In the genomic region with DNA sequence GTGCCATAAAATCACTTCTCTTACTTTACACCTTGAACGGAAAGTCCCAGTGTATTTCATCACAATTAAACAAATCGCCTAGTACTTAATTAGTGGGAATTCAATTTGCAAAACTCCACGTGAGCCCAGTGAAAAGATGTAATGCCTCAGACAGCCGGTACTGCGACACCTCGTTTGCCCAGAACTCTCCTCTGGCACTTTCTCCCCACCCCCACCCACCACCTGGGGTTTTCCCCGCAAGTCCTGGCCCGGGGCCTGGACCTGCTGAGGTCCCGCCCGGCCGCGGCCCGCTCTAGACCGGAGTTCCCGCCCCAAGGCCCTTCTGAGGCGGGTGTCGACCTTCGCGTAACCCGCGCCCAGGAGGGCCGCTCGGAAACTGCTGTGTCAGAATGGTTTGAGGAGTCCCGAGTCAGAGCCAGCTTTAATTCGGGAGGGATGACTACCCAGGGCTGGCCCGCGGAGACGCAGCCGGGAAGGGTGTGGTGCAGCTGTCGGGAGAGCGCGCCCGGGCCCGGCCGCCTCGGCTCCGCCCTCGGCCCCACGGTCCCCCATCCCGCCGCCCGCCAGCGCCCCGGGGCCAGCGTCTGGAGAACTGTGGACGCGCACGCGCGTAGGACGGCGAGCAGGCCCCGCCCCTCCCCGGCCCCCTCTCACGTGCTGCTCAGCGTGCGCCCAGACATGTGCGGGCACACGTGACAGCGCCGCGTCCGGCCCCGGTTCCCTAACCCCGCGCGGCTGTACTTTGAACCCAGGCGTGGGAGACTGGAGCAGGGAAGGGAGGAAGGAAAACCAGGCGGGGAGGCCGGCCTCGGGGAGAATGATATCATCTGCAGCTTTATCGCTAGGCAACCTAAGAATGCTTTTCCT, we compare ENCODE assay signal across 1 cellular context.
A peak's percentile ranks its signal among the peaks of the same experiment; 100 is the strongest.
TF ChIP-seq lines count a peak whose summit lies in the region.

No MANE protein-coding gene starts in this region.

TF ChIP-seq in H1, 55 proteins besides CTCF, POLR2A, EP300 and RAD21 (continued from another document):
- TF ChIP-seq, protein P1, sequence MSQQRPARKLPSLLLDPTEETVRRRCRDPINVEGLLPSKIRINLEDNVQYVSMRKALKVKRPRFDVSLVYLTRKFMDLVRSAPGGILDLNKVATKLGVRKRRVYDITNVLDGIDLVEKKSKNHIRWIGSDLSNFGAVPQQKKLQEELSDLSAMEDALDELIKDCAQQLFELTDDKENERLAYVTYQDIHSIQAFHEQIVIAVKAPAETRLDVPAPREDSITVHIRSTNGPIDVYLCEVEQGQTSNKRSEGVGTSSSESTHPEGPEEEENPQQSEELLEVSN (IDR thresholded peaks at IDR 0.05): peak; percentile 83
- TF ChIP-seq CBX8 (IDR thresholded peaks at IDR 0.05; ENCODE audit: borderline replicate concordance, low read depth, low read length) (no peak), SIN3A (conservative IDR thresholded peaks at IDR 0.05 in 1 of 2, IDR thresholded peaks at IDR 0.05 in 1 of 2; ENCODE audit: low read depth in 1 of 2, low read length in 2 of 2) (peak in 1 of 2 experiments; percentile 80; a peak in 1 of 4 replicates), TAF7 (optimal IDR thresholded peaks at IDR 0.05; ENCODE audit: borderline replicate concordance, low read depth, low read length) (peak; percentile 52), RFX5 (IDR thresholded peaks at IDR 0.05; ENCODE audit: borderline replicate concordance, low read depth, low read length) (no peak), PHF8 (conservative IDR thresholded peaks at IDR 0.05; ENCODE audit: low read depth, low read length) (peak; percentile 74; the same call in 1 of the 2 replicates), POU5F1 (IDR thresholded peaks at IDR 0.05; ENCODE audit: low read depth, low read length) (no peak), CHD2 (IDR thresholded peaks at IDR 0.05; ENCODE audit: low read length) (no peak), CTBP2 (IDR thresholded peaks at IDR 0.05; ENCODE audit: borderline replicate concordance, insufficient read depth, insufficient read length, low read length) (no peak), SP4 (IDR thresholded peaks at IDR 0.05; ENCODE audit: low read length) (peak; percentile 86; the same call in 1 of the 2 replicates), MAFK (IDR thresholded peaks at IDR 0.05; ENCODE audit: low read depth, low read length) (peak; percentile 63; the same call in 1 of the 2 replicates), FOSL1 (IDR thresholded peaks at IDR 0.05; ENCODE audit: insufficient read depth, low read depth, low read length) (no peak), HDAC2 (IDR thresholded peaks at IDR 0.05; ENCODE audit: borderline replicate concordance in 1 of 2, low read depth in 2 of 2, low read length in 2 of 2) (peak in 1 of 2 experiments; percentile 51; a peak in 1 of 4 replicates), SUZ12 (IDR thresholded peaks at IDR 0.05; ENCODE audit: low read length) (peak; percentile 28; the same call in 1 of the 2 replicates), GABPA (IDR thresholded peaks at IDR 0.05; ENCODE audit: borderline replicate concordance, insufficient read depth, low read length) (no peak), SP1 (IDR thresholded peaks at IDR 0.05; ENCODE audit: low read depth, low read length) (peak; percentile 62; the same call in 1 of the 2 replicates), ASH2L (IDR thresholded peaks at IDR 0.05; ENCODE audit: low read length) (peak; percentile 85), POLR2AphosphoS5 (IDR thresholded peaks at IDR 0.05; ENCODE audit: low read depth, low read length) (0 out of 2 replicates have a peak, but pooled peaks have one; percentile 21), CREB1 (IDR thresholded peaks at IDR 0.05) (no peak; the same call in 1 of the 2 replicates), RBBP5 (IDR thresholded peaks at IDR 0.05; ENCODE audit: borderline replicate concordance, low read depth, low read length) (peak; percentile 36; the same call in 1 of the 2 replicates), BRCA1 (IDR thresholded peaks at IDR 0.05; ENCODE audit: low read depth, low read length) (no peak), BACH1 (IDR thresholded peaks at IDR 0.05; ENCODE audit: low read length) (peak; percentile 85), KDM4A (IDR thresholded peaks at IDR 0.05; ENCODE audit: low read depth, low read length, severe bottlenecking) (peak; percentile 44)
- TF ChIP-seq, protein P2, sequence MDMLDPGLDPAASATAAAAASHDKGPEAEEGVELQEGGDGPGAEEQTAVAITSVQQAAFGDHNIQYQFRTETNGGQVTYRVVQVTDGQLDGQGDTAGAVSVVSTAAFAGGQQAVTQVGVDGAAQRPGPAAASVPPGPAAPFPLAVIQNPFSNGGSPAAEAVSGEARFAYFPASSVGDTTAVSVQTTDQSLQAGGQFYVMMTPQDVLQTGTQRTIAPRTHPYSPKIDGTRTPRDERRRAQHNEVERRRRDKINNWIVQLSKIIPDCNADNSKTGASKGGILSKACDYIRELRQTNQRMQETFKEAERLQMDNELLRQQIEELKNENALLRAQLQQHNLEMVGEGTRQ (IDR thresholded peaks at IDR 0.05; ENCODE audit: low read length): peak; percentile 87
- TF ChIP-seq, protein P3, sequence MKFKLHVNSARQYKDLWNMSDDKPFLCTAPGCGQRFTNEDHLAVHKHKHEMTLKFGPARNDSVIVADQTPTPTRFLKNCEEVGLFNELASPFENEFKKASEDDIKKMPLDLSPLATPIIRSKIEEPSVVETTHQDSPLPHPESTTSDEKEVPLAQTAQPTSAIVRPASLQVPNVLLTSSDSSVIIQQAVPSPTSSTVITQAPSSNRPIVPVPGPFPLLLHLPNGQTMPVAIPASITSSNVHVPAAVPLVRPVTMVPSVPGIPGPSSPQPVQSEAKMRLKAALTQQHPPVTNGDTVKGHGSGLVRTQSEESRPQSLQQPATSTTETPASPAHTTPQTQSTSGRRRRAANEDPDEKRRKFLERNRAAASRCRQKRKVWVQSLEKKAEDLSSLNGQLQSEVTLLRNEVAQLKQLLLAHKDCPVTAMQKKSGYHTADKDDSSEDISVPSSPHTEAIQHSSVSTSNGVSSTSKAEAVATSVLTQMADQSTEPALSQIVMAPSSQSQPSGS (IDR thresholded peaks at IDR 0.05; ENCODE audit: low read length): no peak
- TF ChIP-seq, protein P4, sequence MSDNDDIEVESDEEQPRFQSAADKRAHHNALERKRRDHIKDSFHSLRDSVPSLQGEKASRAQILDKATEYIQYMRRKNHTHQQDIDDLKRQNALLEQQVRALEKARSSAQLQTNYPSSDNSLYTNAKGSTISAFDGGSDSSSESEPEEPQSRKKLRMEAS (IDR thresholded peaks at IDR 0.05): peak; percentile 99
